Comparison of ENCODE assay signal across 9 cellular contexts in genomic region chr11:74169736-74170458, GRCh38. TPM values are rescaled to one million over a fixed set of nuclear protein-coding genes. Genes with fewer than 3 reads are reported as not detected.
DNase-seq lines count a peak whose midpoint lies in the region; ATAC-seq, FAIRE-seq and TF ChIP-seq lines count a peak whose summit lies in the region.
"Had no signal": no experiment of that assay in that cellular context is flagged by ENCODE, and none has a peak within 500 bp of the region (broad histone marks: within the 10 kb centered on the region; RNA-seq: fewer than 3 reads in every experiment).

No MANE protein-coding gene starts in this region.

- no peak for TF ChIP-seq POLR2A in prostate gland (IDR thresholded peaks at IDR 0.05)

- FAIRE-seq in urothelium cell line (lab: Jason Lieb, UNC): no peak
- FAIRE-seq: frontal cortex had no signal

- H3K9me3 Mint-ChIP-seq in CD14-positive monocyte: no peaks in the 10 kb centered on the region

- H3K27ac Mint-ChIP-seq in CD14-positive monocyte: no peak overlapping the region

- no peaks in the 10 kb centered on the region for H3K36me3 ChIP-seq in prostate gland

- H3K27me3 ChIP-seq in prostate gland (replicated peaks; ENCODE audit: insufficient read depth): no peaks in the 10 kb centered on the region

- peaks cover 5% of the 10 kb centered on the region for H3K4me1 ChIP-seq in prostate gland (replicated peaks)

- DNase-seq in EL (peak; percentile 14), NAMALWA (ENCODE audit: low spot score) (peak; percentile 36), epithelial cell of prostate (ENCODE audit: low read depth, low spot score) (no peak), prostate gland (ENCODE audit: low spot score) (no peak), epidermal melanocyte (ENCODE audit: insufficient read length, low spot score) (no peak), urothelium cell line (ENCODE audit: low spot score) (no peak), CD14-positive monocyte (ENCODE audit: low spot score) (no peak)

- peaks cover 22 to 24% of the 10 kb centered on the region in 2 donors for H3K36me3 Mint-ChIP-seq in CD14-positive monocyte

- TF ChIP-seq CTCF in prostate gland (IDR thresholded peaks at IDR 0.05) (no peak), CD14-positive monocyte (IDR thresholded peaks at IDR 0.05) (no peak)

- H3K4me1 Mint-ChIP-seq in CD14-positive monocyte: peaks cover 5% of the 10 kb centered on the region

- intact Hi-C loops in prostate gland (cut with DNase I): no loop called here
- intact Hi-C loops in CD14-positive monocyte (cut with micrococcal nuclease): loop anchor here (5.0 to 10.0 kb wide), 2 partner anchors 188 to 205 kb away; partner anchors contain the start of gene UCP2 (in 1 of the 2)

- H3K4me3 Mint-ChIP-seq in CD14-positive monocyte: no peak overlapping the region

- H3K27me3 Mint-ChIP-seq in CD14-positive monocyte (ENCODE audit: low read depth in 3 of 3): no peaks in the 10 kb centered on the region

- peak overlapping the region; percentile 68 to 70 for H3K4me3 ChIP-seq in prostate gland

- H3K27ac ChIP-seq in epithelial cell of prostate (peak overlapping the region; percentile 77), prostate gland (peak overlapping the region; percentile 86 to 93)

- WGBS in prostate gland: 8% methylated on average over 9 of the region's 9 CpGs

- H3K9me3 ChIP-seq in prostate gland: no peaks in the 10 kb centered on the region

- no peak for ATAC-seq in HG03159 (IDR thresholded peaks at IDR 0.05; ENCODE audit: unreplicated experiment)

RNA-seq across cellular contexts. Expression of gene C2CD3, which starts 0.9 kb away (rescaled TPM):
- total RNA-seq in prostate gland: 10 to 100 TPM; 38.7 to 49.6 TPM
- 1 to 10 TPM in 1 of 2 donors, under 1 TPM in 1; 0.87 to 2.9 TPM for polyA plus RNA-seq in CD14-positive monocyte

RNA-seq across cellular contexts. Expression of gene PPME1, which starts 1.2 kb away (rescaled TPM):
- total RNA-seq in prostate gland: 10 to 100 TPM; 41.1 to 45.7 TPM
- 1 to 10 TPM; 5.2 to 8.9 TPM for polyA plus RNA-seq in CD14-positive monocyte

Comparison
In these comparisons a context has a peak if more than half of its experiments do, and no peak if none do; other contexts are left out.
1. DNase-seq: peak in EL (single experiment) and NAMALWA (single experiment); none in epithelial cell of prostate (single experiment), prostate gland (single experiment), epidermal melanocyte (single experiment), urothelium cell line (single experiment) and CD14-positive monocyte (single experiment).